In the genomic region with DNA sequence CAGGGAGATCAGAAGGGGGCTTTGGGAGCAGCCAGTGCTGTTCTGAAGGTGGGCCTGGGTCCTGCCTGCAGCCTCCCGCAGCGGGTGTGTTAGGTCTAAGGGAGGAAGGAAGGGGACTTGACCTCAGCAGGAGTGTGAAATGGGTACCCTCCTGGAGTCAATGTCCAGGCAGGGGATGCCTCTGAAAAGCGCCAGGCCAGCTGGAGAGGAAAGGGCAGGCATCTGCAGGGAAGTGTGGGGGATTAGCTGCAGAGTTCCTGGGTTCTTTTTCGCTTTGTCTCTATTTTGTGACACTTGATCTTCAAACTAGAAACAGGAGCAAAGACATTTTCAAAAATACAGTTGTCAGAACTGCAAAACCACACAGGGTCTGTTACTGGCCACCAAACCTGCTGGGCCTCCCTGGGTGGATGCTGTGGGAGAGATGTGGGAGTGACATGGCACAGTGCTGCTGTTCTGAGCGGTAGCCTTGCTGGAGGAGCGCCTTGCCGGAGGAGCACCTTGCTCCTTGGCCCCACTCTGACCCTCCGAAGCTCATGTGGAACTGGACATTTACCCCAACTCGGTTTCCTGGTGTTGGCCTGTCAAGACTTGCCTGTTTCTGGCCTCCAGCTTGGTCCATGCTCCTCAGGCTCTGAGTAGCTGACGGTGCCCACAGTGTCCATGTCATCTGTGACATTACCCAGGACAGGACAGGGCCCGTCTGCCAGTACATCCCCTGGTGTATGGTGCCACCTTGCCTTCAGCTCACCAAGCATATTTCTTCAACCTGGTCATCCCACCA, we compare ENCODE assay signal across 1 cellular context.
TF ChIP-seq lines count a peak whose summit lies in the region.

No MANE protein-coding gene starts in this region.

TF ChIP-seq in A549, 52 proteins besides CTCF, POLR2A, EP300 and RAD21 (continued from another document):
- TF ChIP-seq, protein P1, sequence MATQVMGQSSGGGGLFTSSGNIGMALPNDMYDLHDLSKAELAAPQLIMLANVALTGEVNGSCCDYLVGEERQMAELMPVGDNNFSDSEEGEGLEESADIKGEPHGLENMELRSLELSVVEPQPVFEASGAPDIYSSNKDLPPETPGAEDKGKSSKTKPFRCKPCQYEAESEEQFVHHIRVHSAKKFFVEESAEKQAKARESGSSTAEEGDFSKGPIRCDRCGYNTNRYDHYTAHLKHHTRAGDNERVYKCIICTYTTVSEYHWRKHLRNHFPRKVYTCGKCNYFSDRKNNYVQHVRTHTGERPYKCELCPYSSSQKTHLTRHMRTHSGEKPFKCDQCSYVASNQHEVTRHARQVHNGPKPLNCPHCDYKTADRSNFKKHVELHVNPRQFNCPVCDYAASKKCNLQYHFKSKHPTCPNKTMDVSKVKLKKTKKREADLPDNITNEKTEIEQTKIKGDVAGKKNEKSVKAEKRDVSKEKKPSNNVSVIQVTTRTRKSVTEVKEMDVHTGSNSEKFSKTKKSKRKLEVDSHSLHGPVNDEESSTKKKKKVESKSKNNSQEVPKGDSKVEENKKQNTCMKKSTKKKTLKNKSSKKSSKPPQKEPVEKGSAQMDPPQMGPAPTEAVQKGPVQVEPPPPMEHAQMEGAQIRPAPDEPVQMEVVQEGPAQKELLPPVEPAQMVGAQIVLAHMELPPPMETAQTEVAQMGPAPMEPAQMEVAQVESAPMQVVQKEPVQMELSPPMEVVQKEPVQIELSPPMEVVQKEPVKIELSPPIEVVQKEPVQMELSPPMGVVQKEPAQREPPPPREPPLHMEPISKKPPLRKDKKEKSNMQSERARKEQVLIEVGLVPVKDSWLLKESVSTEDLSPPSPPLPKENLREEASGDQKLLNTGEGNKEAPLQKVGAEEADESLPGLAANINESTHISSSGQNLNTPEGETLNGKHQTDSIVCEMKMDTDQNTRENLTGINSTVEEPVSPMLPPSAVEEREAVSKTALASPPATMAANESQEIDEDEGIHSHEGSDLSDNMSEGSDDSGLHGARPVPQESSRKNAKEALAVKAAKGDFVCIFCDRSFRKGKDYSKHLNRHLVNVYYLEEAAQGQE (IDR thresholded peaks at IDR 0.05): no peak
- TF ChIP-seq FOSL2 (IDR thresholded peaks at IDR 0.05): no peak
- no peak for TF ChIP-seq FOSL2 (CRISPR knock-in tag; IDR thresholded peaks at IDR 0.05)
- TF ChIP-seq, protein P2, sequence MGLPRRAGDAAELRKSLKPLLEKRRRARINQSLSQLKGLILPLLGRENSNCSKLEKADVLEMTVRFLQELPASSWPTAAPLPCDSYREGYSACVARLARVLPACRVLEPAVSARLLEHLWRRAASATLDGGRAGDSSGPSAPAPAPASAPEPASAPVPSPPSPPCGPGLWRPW (IDR thresholded peaks at IDR 0.05): no peak
- no peak for TF ChIP-seq RARB (CRISPR knock-in tag; IDR thresholded peaks at IDR 0.05)
- TF ChIP-seq JUN (IDR thresholded peaks at IDR 0.05): no peak
- TF ChIP-seq HOXA7 (CRISPR knock-in tag; IDR thresholded peaks at IDR 0.05): no peak
- TF ChIP-seq, protein P3, sequence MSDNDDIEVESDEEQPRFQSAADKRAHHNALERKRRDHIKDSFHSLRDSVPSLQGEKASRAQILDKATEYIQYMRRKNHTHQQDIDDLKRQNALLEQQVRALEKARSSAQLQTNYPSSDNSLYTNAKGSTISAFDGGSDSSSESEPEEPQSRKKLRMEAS (IDR thresholded peaks at IDR 0.05): no peak
- TF ChIP-seq PHF8 (IDR thresholded peaks at IDR 0.05; ENCODE audit: borderline replicate concordance, low read depth): no peak
- no peak for TF ChIP-seq EHF (CRISPR knock-in tag; IDR thresholded peaks at IDR 0.05)
- no peak for TF ChIP-seq FOXS1 (CRISPR knock-in tag; IDR thresholded peaks at IDR 0.05)
- TF ChIP-seq ATOH8 (CRISPR knock-in tag; IDR thresholded peaks at IDR 0.05; ENCODE audit: low read depth): no peak
- TF ChIP-seq PBX3 (IDR thresholded peaks at IDR 0.05): no peak
- no peak for TF ChIP-seq RNF2 (IDR thresholded peaks at IDR 0.05; ENCODE audit: borderline replicate concordance, low read depth)
- TF ChIP-seq TP53 (CRISPR knock-in tag; IDR thresholded peaks at IDR 0.05): no peak
- no peak for TF ChIP-seq SMC3 (IDR thresholded peaks at IDR 0.05)
